14 cellular contexts compared by ENCODE assay signal in genomic region chr9:14907360-14907685, GRCh38. TPM values are rescaled to one million over a fixed set of nuclear protein-coding genes. Genes with fewer than 3 reads are reported as not detected.
DNase-seq lines count a peak whose midpoint lies in the region; ATAC-seq and TF ChIP-seq lines count a peak whose summit lies in the region.
"Had no signal": no experiment of that assay in that cellular context is flagged by ENCODE, and none has a peak within 500 bp of the region (broad histone marks: within the 10 kb centered on the region; RNA-seq: fewer than 3 reads in every experiment).

No MANE protein-coding gene starts in this region.

- H3K9ac ChIP-seq in muscle layer of colon (ENCODE audit: low read length), result no peak overlapping the region

- H3K4me1 Mint-ChIP-seq in WTC11, result peaks cover 35% of the 10 kb centered on the region
- H3K4me1 Mint-ChIP-seq: naive thymus-derived CD4-positive, alpha-beta T cell had no signal

- CTCF ChIA-PET in WTC11 (lab: Charles Lee), result interaction anchor here (1.2 to 1.6 kb wide), 2 partner anchors 17 to 61 kb away, joined by 4 to 5 read pairs; no protein-coding TSS in a partner anchor

- no peaks in the 10 kb centered on the region for H3K36me3 ChIP-seq in muscle layer of colon (ENCODE audit: insufficient read depth, low read length)

- H3K4me1 ChIP-seq in right cardiac atrium (ENCODE audit: control insufficient read depth, insufficient read depth, low read length) (peaks cover 5% of the 10 kb centered on the region), muscle layer of colon (ENCODE audit: insufficient read depth, low read length) (peaks cover 63% of the 10 kb centered on the region)

- no peaks in the 10 kb centered on the region for H3K36me3 Mint-ChIP-seq in WTC11
- H3K36me3 Mint-ChIP-seq: naive thymus-derived CD4-positive, alpha-beta T cell had no signal

- H3K27ac Mint-ChIP-seq in WTC11, result peak overlapping the region; percentile 10
- H3K27ac Mint-ChIP-seq: naive thymus-derived CD4-positive, alpha-beta T cell had no signal

- no peak overlapping the region for H3K4me3 Mint-ChIP-seq in WTC11
- H3K4me3 Mint-ChIP-seq: naive thymus-derived CD4-positive, alpha-beta T cell had no signal

- ATAC-seq in right cardiac atrium (no peak), left cardiac atrium (no peak), WTC11 (peak; percentile 56), HG02852 (IDR thresholded peaks at IDR 0.05; ENCODE audit: unreplicated experiment) (no peak)
- ATAC-seq: naive thymus-derived CD4-positive, alpha-beta T cell had no signal

- no peak for DNase-seq in right cardiac atrium
- DNase-seq in left cardiac atrium, result no peak
- peak; percentile 23 for DNase-seq in WTC11 (ENCODE audit: low spot score)
- DNase-seq in T-helper 9 cell, result no peak
- no peak for DNase-seq in medulla oblongata (ENCODE audit: extremely low spot score)
- DNase-seq in NCI-H2196 (lab: John Stamatoyannopoulos, UW; ENCODE audit: unreplicated experiment), result no peak
- DNase-seq: activated T-cell treated with anti-CD3 and anti-CD28 coated beads, Interleukin-2, amount 50 U/mL, for 48 hours; Caco-2; naive thymus-derived CD4-positive, alpha-beta T cell; NCI-H1436; NK-92 treated with Interleukin-12 subunit alpha and Interleukin-12 subunit beta, amount 100 ng/mL, for 24 hours; stimulated activated CD4-positive, alpha-beta T cell treated with anti-CD3 and anti-CD28 coated beads, Interleukin-4, amount 100 ng/mL, for 1 hour had no signal

- intact Hi-C loops in right cardiac atrium (cut with DNase I), result no loop called here
- intact Hi-C loops in left cardiac atrium (cut with DNase I), result loop anchor here in 1 of 2 donors (10.0 kb wide), 1 partner anchor 47 kb away; no protein-coding TSS in a partner anchor

- 75% methylated on average over 5 of the region's 5 CpGs for WGBS in right cardiac atrium

- H3K27me3 ChIP-seq in right cardiac atrium (ENCODE audit: control insufficient read depth, insufficient read depth) (no peaks in the 10 kb centered on the region), muscle layer of colon (ENCODE audit: control insufficient read depth in 1 of 2, insufficient read depth in 2 of 2, low read length in 2 of 2) (no peaks in the 10 kb centered on the region)

- H3K27me3 Mint-ChIP-seq in WTC11 (ENCODE audit: low read depth), result no peaks in the 10 kb centered on the region

- H3K9me3 ChIP-seq in right cardiac atrium (ENCODE audit: control insufficient read depth, low read length), result no peaks in the 10 kb centered on the region
- no peaks in the 10 kb centered on the region for H3K9me3 ChIP-seq in muscle layer of colon (ENCODE audit: low read length)
- H3K9me3 ChIP-seq: Caco-2 had no signal

- H3K27ac ChIP-seq in right cardiac atrium (ENCODE audit: low read length) (peak overlapping the region; percentile 66), muscle layer of colon (ENCODE audit: low read depth, low read length) (peak overlapping the region; percentile 54)

- TF ChIP-seq CTCF in WTC11 (IDR thresholded peaks at IDR 0.05), result no peak

- H3K4me3 ChIP-seq in right cardiac atrium (ENCODE audit: low read length) (no peak overlapping the region), muscle layer of colon (ENCODE audit: low read depth in 1 of 2, low read length in 2 of 2) (peak overlapping the region in 1 of 2 donors; percentile 85)

- H3K9me3 Mint-ChIP-seq in WTC11, result no peaks in the 10 kb centered on the region

- POLR2A ChIA-PET in WTC11 (lab: Charles Lee), result no interaction called here

TF ChIP-seq in WTC11, 78 proteins besides CTCF, POLR2A, EP300 and RAD21:
- no peak for TF ChIP-seq FOXP1 (CRISPR knock-in tag; IDR thresholded peaks at IDR 0.05; ENCODE audit: borderline replicate concordance)
- TF ChIP-seq NFE2L1 (CRISPR knock-in tag; IDR thresholded peaks at IDR 0.05), result no peak
- TF ChIP-seq TEAD1 (CRISPR knock-in tag; IDR thresholded peaks at IDR 0.05), result no peak
- no peak for TF ChIP-seq PREB (CRISPR knock-in tag; IDR thresholded peaks at IDR 0.05; ENCODE audit: borderline replicate concordance)
- TF ChIP-seq NR1H2 (CRISPR knock-in tag; IDR thresholded peaks at IDR 0.05), result no peak
- no peak for TF ChIP-seq ZSCAN18 (CRISPR knock-in tag; IDR thresholded peaks at IDR 0.05)
- TF ChIP-seq PRRX2 (CRISPR knock-in tag; IDR thresholded peaks at IDR 0.05), result no peak
- TF ChIP-seq USF1 (CRISPR knock-in tag; IDR thresholded peaks at IDR 0.05), result no peak

RNA-seq across cellular contexts. Expression of gene FREM1, which starts 2.9 kb away (rescaled TPM):
- 1 to 10 TPM; 3.9 to 8.7 (median 6.0) TPM for total RNA-seq in right cardiac atrium
- 3.8 TPM for polyA plus RNA-seq in right cardiac atrium
- 1 to 10 TPM; 1.8 to 7.7 TPM for total RNA-seq in left cardiac atrium
- 2.8 to 3.6 TPM (median 3.0 TPM) in 3 replicates for total RNA-seq in WTC11 (2021)
- polyA plus RNA-seq: naive thymus-derived CD4-positive, alpha-beta T cell had no signal
